10 cellular contexts compared by ENCODE assay signal in genomic region chr1:1628656-1629429, GRCh38. TPM values are rescaled to one million over a fixed set of nuclear protein-coding genes. Genes with fewer than 3 reads are reported as not detected.
DNase-seq lines count a peak whose midpoint lies in the region; ATAC-seq, FAIRE-seq and TF ChIP-seq lines count a peak whose summit lies in the region.
"Had no signal": no experiment of that assay in that cellular context is flagged by ENCODE, and none has a peak within 500 bp of the region (broad histone marks: within the 10 kb centered on the region; RNA-seq: fewer than 3 reads in every experiment).

No MANE protein-coding gene starts in this region.

- ATAC-seq in GM19467 (IDR thresholded peaks at IDR 0.05; ENCODE audit: unreplicated experiment) (no peak), HG02798 (IDR thresholded peaks at IDR 0.05; ENCODE audit: poor library complexity, unreplicated experiment) (no peak)

- DNase-seq in GM12892 (ENCODE audit: insufficient read length) (no peak), T-helper 22 cell (ENCODE audit: low read depth) (peak; percentile 22), AG20443 (ENCODE audit: low spot score) (no peak), Caco-2 (no peak)
- DNase-seq in effector memory CD4-positive, alpha-beta T cell, result peak in 1 of 3 donors; percentile 36
- DNase-seq: NCI-H1436 had no signal

- CTCF ChIA-PET in Caco-2 (lab: Charles Lee), result no interaction called here

- no peaks in the 10 kb centered on the region for H3K4me1 Mint-ChIP-seq in Caco-2 (ENCODE audit: low read depth, unreplicated experiment)

- peak overlapping the region; percentile 57 for H3K27ac ChIP-seq in effector memory CD4-positive, alpha-beta T cell (ENCODE audit: insufficient read depth, low read length, poor library complexity, severe bottlenecking)
- H3K27ac ChIP-seq in skin epidermis, result peak overlapping the region in 20 of 21 experiments; percentile 21 to 93 (median 72)

- H3K9me3 ChIP-seq in effector memory CD4-positive, alpha-beta T cell (ENCODE audit: control insufficient read depth, low read length), result no peaks in the 10 kb centered on the region
- H3K9me3 ChIP-seq in Caco-2, result no peaks in the 10 kb centered on the region
- H3K9me3 ChIP-seq: mucosa of descending colon had no signal

- no peaks in the 10 kb centered on the region for H3K27me3 Mint-ChIP-seq in Caco-2 (ENCODE audit: insufficient read depth, unreplicated experiment)

- BruUV-seq in Caco-2 (replicated peaks; lab: Mats Ljungman, UMichigan), result no TSS peak

- TF ChIP-seq POLR2A in GM12892 (IDR thresholded peaks at IDR 0.05; ENCODE audit: low read depth, low read length), result no peak

- intact Hi-C loops in Caco-2 (cut with micrococcal nuclease; ENCODE audit: unreplicated experiment), result no loop called here

- peak overlapping the region; percentile 50 for H3K4me3 ChIP-seq in effector memory CD4-positive, alpha-beta T cell (ENCODE audit: insufficient read depth, low read depth, low read length, poor library complexity, severe bottlenecking)
- H3K4me3 ChIP-seq in skin epidermis, result peak overlapping the region; percentile 28 to 48 (median 39)
- H3K4me3 ChIP-seq in Caco-2 (ENCODE audit: low read depth, low read length), result no peak overlapping the region
- H3K4me3 ChIP-seq: mucosa of descending colon had no signal

- peaks cover 13% of the 10 kb centered on the region for H3K36me3 Mint-ChIP-seq in Caco-2 (ENCODE audit: insufficient read depth, unreplicated experiment)

- H3K27ac Mint-ChIP-seq in Caco-2 (ENCODE audit: unreplicated experiment), result no peak overlapping the region

- H3K4me1 ChIP-seq in effector memory CD4-positive, alpha-beta T cell (ENCODE audit: control insufficient read depth, insufficient read depth, low read length, poor library complexity, severe bottlenecking), result peaks cover 30% of the 10 kb centered on the region
- no peaks in the 10 kb centered on the region for H3K4me1 ChIP-seq in Caco-2

- POLR2A ChIA-PET in Caco-2 (lab: Charles Lee), result no interaction called here

- TF ChIP-seq CTCF in Caco-2 (IDR thresholded peaks at IDR 0.05; ENCODE audit: insufficient read depth in 1 of 2, low read depth in 1 of 2, low read length in 1 of 2, severe bottlenecking in 1 of 2, unreplicated experiment in 1 of 2), result no peak

- no peaks in the 10 kb centered on the region for H3K9me3 Mint-ChIP-seq in Caco-2 (ENCODE audit: unreplicated experiment)

- no peak overlapping the region for H3K4me3 Mint-ChIP-seq in Caco-2 (ENCODE audit: unreplicated experiment)

- H3K36me3 ChIP-seq in effector memory CD4-positive, alpha-beta T cell (ENCODE audit: control insufficient read depth, insufficient read depth, low read length), result no peaks in the 10 kb centered on the region
- no peaks in the 10 kb centered on the region for H3K36me3 ChIP-seq in Caco-2 (ENCODE audit: control insufficient read depth, insufficient read depth, low read length)

- peak; percentile 76 for FAIRE-seq in GM12892 (lab: Jason Lieb, UNC)

- H3K27me3 ChIP-seq in effector memory CD4-positive, alpha-beta T cell (replicated peaks; ENCODE audit: control insufficient read depth, insufficient read depth, low read length, poor library complexity, severe bottlenecking), result peaks cover 6% of the 10 kb centered on the region
- H3K27me3 ChIP-seq in Caco-2 (replicated peaks; ENCODE audit: control insufficient read depth, insufficient read depth, low read length), result no peaks in the 10 kb centered on the region

RNA-seq across cellular contexts. Expression of gene MMP23B, which starts 3.1 kb away (rescaled TPM):
- polyA plus RNA-seq in GM12892 (2012; ENCODE audit: missing spikeins), result not detected
- 3.7 and 6.0 TPM in 2 replicates for total RNA-seq in Caco-2 (2022)

RNA-seq across cellular contexts. Expression of gene MIB2, which starts 13.5 kb away (rescaled TPM):
- 4.6 TPM for polyA plus RNA-seq in GM12892 (2012; ENCODE audit: missing spikeins)
- 31.9 and 32.4 TPM in 2 replicates for total RNA-seq in Caco-2 (2022)

RNA-seq across cellular contexts. Expression of gene FNDC10, which starts 28.9 kb away (rescaled TPM):
- polyA plus RNA-seq in GM12892 (2012; ENCODE audit: missing spikeins), result 0.68 TPM
- total RNA-seq in Caco-2 (2022), result 13.6 and 15.6 TPM in 2 replicates

RNA-seq across cellular contexts. Expression of gene CDK11B, which starts 30.0 kb away (rescaled TPM):
- polyA plus RNA-seq in GM12892 (2012; ENCODE audit: missing spikeins), result 18.3 TPM
- 29.3 and 30.2 TPM in 2 replicates for total RNA-seq in Caco-2 (2022)

RNA-seq across cellular contexts. Expression of gene SSU72, which starts 54.2 kb away (rescaled TPM):
- polyA plus RNA-seq in GM12892 (2012; ENCODE audit: missing spikeins), result 84.2 TPM
- 91.5 and 96.2 TPM in 2 replicates for total RNA-seq in Caco-2 (2022)
